ENCODE assay signal across 21 cellular contexts in the genomic region with DNA sequence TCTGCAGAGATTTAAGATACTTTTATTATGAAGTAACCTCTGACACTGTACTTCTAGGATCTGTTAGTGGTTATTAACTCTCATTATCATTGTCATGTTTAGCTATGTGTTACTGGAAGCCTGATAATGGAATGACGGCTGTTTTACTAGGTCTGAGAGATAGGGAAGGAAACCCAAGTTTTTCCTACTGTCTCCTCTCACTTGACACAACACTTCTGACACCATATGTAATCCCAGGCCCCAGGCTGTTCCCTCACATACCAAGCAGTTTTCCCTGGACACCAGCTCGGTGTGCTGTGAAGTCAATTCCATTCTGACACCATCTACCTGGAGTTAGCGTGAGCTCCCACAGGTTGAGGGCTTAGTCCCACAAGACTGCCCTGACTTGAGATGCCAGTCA.
A peak's percentile ranks its signal among the peaks of the same experiment; 100 is the strongest.
DNase-seq lines count a peak whose midpoint lies in the region; ATAC-seq and TF ChIP-seq lines count a peak whose summit lies in the region.
"Had no signal": no experiment of that assay in that cellular context is flagged by ENCODE, and none has a peak within 500 bp of the region (broad histone marks: within the 10 kb centered on the region; RNA-seq: fewer than 3 reads in every experiment).

No MANE protein-coding gene starts in this region.

- peaks cover 15% of the 10 kb centered on the region for H3K36me3 ChIP-seq in left ventricle myocardium inferior
- H3K36me3 ChIP-seq in trophoblast cell (ENCODE audit: control insufficient read depth in 1 of 2, insufficient read depth in 2 of 2, low read length in 2 of 2), result peaks cover 6 to 12% of the 10 kb centered on the region in 2 experiments

- H3K4me1 Mint-ChIP-seq in T-helper 17 cell, result peaks cover 6% of the 10 kb centered on the region

- no peak overlapping the region for H3K18ac ChIP-seq in trophoblast cell (ENCODE audit: low read length)

- H2BK12ac ChIP-seq in trophoblast cell (ENCODE audit: low read length), result no peak overlapping the region

- no peak for TF ChIP-seq CTCF in left ventricle myocardium inferior (IDR thresholded peaks at IDR 0.05; ENCODE audit: borderline replicate concordance)

- no peak overlapping the region for H3K4me3 Mint-ChIP-seq in T-helper 17 cell
- H3K4me3 Mint-ChIP-seq: B cell; CD14-positive monocyte; CD4-positive, alpha-beta memory T cell; CD4-positive, CD25-positive, alpha-beta regulatory T cell; CD8-positive, alpha-beta memory T cell had no signal

- H3K27ac ChIP-seq in right cardiac atrium (ENCODE audit: low read length), result no peak overlapping the region
- no peak overlapping the region for H3K27ac ChIP-seq in left ventricle myocardium inferior (replicated peaks)
- no peak overlapping the region for H3K27ac ChIP-seq in trophoblast cell (ENCODE audit: low read depth, low read length)
- H3K27ac ChIP-seq: 22Rv1, A549 had no signal

- no peaks in the 10 kb centered on the region for H3K79me2 ChIP-seq in trophoblast cell (ENCODE audit: control insufficient read depth, insufficient read depth, low read length, poor library complexity)

- no peak overlapping the region for H4K12ac ChIP-seq in trophoblast cell (ENCODE audit: low read depth, low read length)

- H2BK120ac ChIP-seq in trophoblast cell (ENCODE audit: insufficient read depth, low read length, poor library complexity), result no peak overlapping the region

- H3K4me2 ChIP-seq in trophoblast cell (ENCODE audit: low read length), result no peak overlapping the region
- H3K4me2 ChIP-seq: A549 had no signal

- 63% methylated on average over 3 of the region's 3 CpGs for WGBS in right cardiac atrium
- WGBS in trophoblast cell (ENCODE audit: extremely low coverage, insufficient coverage, insufficient read length), result no CpG with 5 or more reads among the region's 3 CpGs

- ATAC-seq in Right ventricle myocardium inferior, result peak; percentile 28
- ATAC-seq in right cardiac atrium, result no peak
- peak; percentile 28 for ATAC-seq in left ventricle myocardium superior
- ATAC-seq in T-helper 17 cell, result no peak
- ATAC-seq: A549, GM12878 had no signal

- no peak overlapping the region for H3K14ac ChIP-seq in trophoblast cell (ENCODE audit: low read length)

- H3K27me3 ChIP-seq in right cardiac atrium (ENCODE audit: control insufficient read depth, insufficient read depth), result no peaks in the 10 kb centered on the region
- no peaks in the 10 kb centered on the region for H3K27me3 ChIP-seq in left ventricle myocardium inferior (ENCODE audit: low read depth)
- H3K27me3 ChIP-seq in trophoblast cell (ENCODE audit: insufficient read depth, low read length), result no peaks in the 10 kb centered on the region

- H3K4me1 ChIP-seq in right cardiac atrium (ENCODE audit: control insufficient read depth, insufficient read depth, low read length) (no peaks in the 10 kb centered on the region), left ventricle myocardium inferior (peaks cover 8% of the 10 kb centered on the region), trophoblast cell (ENCODE audit: control insufficient read depth in 1 of 2, insufficient read depth in 2 of 2, low read length in 2 of 2) (no peaks in the 10 kb centered on the region)
- H3K4me1 ChIP-seq: A549 had no signal

- no peak overlapping the region for H2BK5ac ChIP-seq in trophoblast cell (ENCODE audit: low read depth, low read length, poor library complexity)

- H2AK5ac ChIP-seq in trophoblast cell (ENCODE audit: low read length), result no peak overlapping the region

- H4K8ac ChIP-seq in trophoblast cell (ENCODE audit: low read depth, low read length), result no peak overlapping the region

- H3K4ac ChIP-seq in trophoblast cell (ENCODE audit: low read depth, low read length), result no peak overlapping the region

- no peak overlapping the region for H3K23ac ChIP-seq in trophoblast cell (ENCODE audit: low read length)

- peaks cover 2% of the 10 kb centered on the region for H3K36me3 Mint-ChIP-seq in T-helper 17 cell (ENCODE audit: low read depth)

- no peak overlapping the region for H2AFZ ChIP-seq in trophoblast cell (ENCODE audit: insufficient read depth, low read length, poor library complexity)

- H3K27ac Mint-ChIP-seq in T-helper 17 cell, result peak overlapping the region; percentile 9
- H3K27ac Mint-ChIP-seq: B cell; CD8-positive, alpha-beta memory T cell had no signal

- H3K9ac ChIP-seq in trophoblast cell (ENCODE audit: low read length), result no peak overlapping the region

- DNase-seq in Right ventricle myocardium inferior (ENCODE audit: missing footprints), result no peak
- DNase-seq in right cardiac atrium, result no peak
- DNase-seq in left ventricle myocardium superior, result no peak
- DNase-seq in left ventricle myocardium inferior, result no peak
- DNase-seq in T-helper 17 cell, result no peak
- DNase-seq in trophoblast cell, result peak; percentile 58 to 69
- DNase-seq in SHP77 (lab: John Stamatoyannopoulos, UW), result no peak
- no peak for DNase-seq in OCI-M2 (lab: John Stamatoyannopoulos, UW; ENCODE audit: unreplicated experiment)
- DNase-seq: AML-193; C1 segment of cervical spinal cord; CD4-positive, alpha-beta memory T cell; CD4-positive, CD25-positive, alpha-beta regulatory T cell; CD8-positive, alpha-beta memory T cell; COR-L47; DMS79 treated with DMSO at 0.1 percent for 48 hours; GDM1 had no signal

- H3K9me3 ChIP-seq in right cardiac atrium (ENCODE audit: control insufficient read depth, low read length), result no peaks in the 10 kb centered on the region
- H3K9me3 ChIP-seq in left ventricle myocardium inferior (replicated peaks), result no peaks in the 10 kb centered on the region
- H3K9me3 ChIP-seq in T-helper 17 cell (ENCODE audit: control insufficient read depth, low read length, poor library complexity, severe bottlenecking), result no peaks in the 10 kb centered on the region
- no peaks in the 10 kb centered on the region for H3K9me3 ChIP-seq in trophoblast cell (ENCODE audit: insufficient read depth, low read depth, low read length)
- H3K9me3 ChIP-seq: A549 had no signal

- no peaks in the 10 kb centered on the region for H3K79me1 ChIP-seq in trophoblast cell (ENCODE audit: low read length)

- H4K91ac ChIP-seq in trophoblast cell (ENCODE audit: low read depth, low read length), result no peak overlapping the region

- intact Hi-C loops in Right ventricle myocardium inferior (cut with DNase I) (no loop called here), right cardiac atrium (cut with DNase I) (no loop called here), left ventricle myocardium superior (cut with micrococcal nuclease) (no loop called here), left ventricle myocardium inferior (cut with micrococcal nuclease) (no loop called here)

- H3K4me3 ChIP-seq in right cardiac atrium (ENCODE audit: low read length) (no peak overlapping the region), left ventricle myocardium inferior (no peak overlapping the region), trophoblast cell (ENCODE audit: low read depth, low read length) (no peak overlapping the region)
- H3K4me3 ChIP-seq: A549, GM12878 had no signal

- H3K27me3 Mint-ChIP-seq in T-helper 17 cell, result no peaks in the 10 kb centered on the region
- H3K27me3 Mint-ChIP-seq: B cell; CD4-positive, alpha-beta memory T cell; CD4-positive, CD25-positive, alpha-beta regulatory T cell had no signal

Comparison
In these comparisons a context has a peak if more than half of its experiments do, and no peak if none do; other contexts are left out.
1. ATAC-seq: peak in Right ventricle myocardium inferior (single experiment) and left ventricle myocardium superior (single experiment); none in right cardiac atrium (0 of 2) and T-helper 17 cell (single experiment).
2. DNase-seq: peak in trophoblast cell (2 of 2); none in Right ventricle myocardium inferior (single experiment), right cardiac atrium (0 of 3), left ventricle myocardium superior (single experiment), left ventricle myocardium inferior (single experiment), T-helper 17 cell (0 of 3), SHP77 (0 of 2) and OCI-M2 (single experiment).